In genomic region chr22:49880281-49880680, GRCh38 we compare ENCODE assay signal across 10 cellular contexts. TPM values are rescaled to one million over a fixed set of nuclear protein-coding genes. Genes with fewer than 3 reads are reported as not detected.
A peak's percentile ranks its signal among the peaks of the same experiment; 100 is the strongest.
DNase-seq lines count a peak whose midpoint lies in the region; ATAC-seq, FAIRE-seq and TF ChIP-seq lines count a peak whose summit lies in the region.
"Had no signal": no experiment of that assay in that cellular context is flagged by ENCODE, and none has a peak within 500 bp of the region (broad histone marks: within the 10 kb centered on the region; RNA-seq: fewer than 3 reads in every experiment).

No MANE protein-coding gene starts in this region.

- no peak for TF ChIP-seq POLR2A in GM12891 (IDR thresholded peaks at IDR 0.05; ENCODE audit: low read depth, low read length)

- H3K27me3 Mint-ChIP-seq in nephron progenitor cell (ENCODE audit: low read depth, poor library complexity): no peaks in the 10 kb centered on the region

- H3K4me1 Mint-ChIP-seq in nephron progenitor cell: no peaks in the 10 kb centered on the region

- no peak for TF ChIP-seq CTCF in nephron progenitor cell (IDR thresholded peaks at IDR 0.05)

- ATAC-seq in HG03565 (IDR thresholded peaks at IDR 0.05; ENCODE audit: unreplicated experiment): no peak

- peak overlapping the region; percentile 42 for H3K27ac Mint-ChIP-seq in nephron progenitor cell

- peak; percentile 78 for FAIRE-seq in GM12891 (lab: Jason Lieb, UNC)
- FAIRE-seq: small intestine had no signal

- H3K9me3 Mint-ChIP-seq in nephron progenitor cell: peaks cover 94% of the 10 kb centered on the region

- H3K36me3 Mint-ChIP-seq in nephron progenitor cell (ENCODE audit: low read depth): peaks cover 95% of the 10 kb centered on the region

- H3K4me3 Mint-ChIP-seq in nephron progenitor cell: no peak overlapping the region

- in situ Hi-C loops in KBM-7 (cut with MboI; ENCODE audit: low pct_unique_long_range_greater_than_20kb, low sequenced_read_pairs): loop anchor here (25.0 kb wide), 1 partner anchor 93 kb away; no protein-coding TSS in a partner anchor

- DNase-seq in GM12891 (ENCODE audit: insufficient read length, low spot score): peak; percentile 49
- peak; percentile 62 for DNase-seq in KBM-7
- peak; percentile 28 for DNase-seq in astrocyte of the hippocampus (ENCODE audit: low read depth, low spot score)
- DNase-seq in nephron progenitor cell: no peak
- no peak for DNase-seq in cortex of kidney (lab: John Stamatoyannopoulos, UW)
- DNase-seq in NAMALWA (ENCODE audit: low spot score): no peak
- DNase-seq: NCI-H2081 treated with DMSO at 0.1 percent for 48 hours, Right ventricle myocardium superior, small intestine had no signal

TF ChIP-seq in GM12891, 5 proteins besides CTCF, POLR2A, EP300 and RAD21:
- TF ChIP-seq TAF1 (IDR thresholded peaks at IDR 0.05; ENCODE audit: low read depth, low read length) (no peak), PAX5 (IDR thresholded peaks at IDR 0.05; ENCODE audit: insufficient read depth, low read length, severe bottlenecking) (no peak), SPI1 (IDR thresholded peaks at IDR 0.05; ENCODE audit: low read depth, low read length) (no peak)
TF ChIP-seq in GM12891: peak in this region for 0.

RNA-seq across cellular contexts. Expression of gene ZBED4, which starts 26.6 kb away (rescaled TPM):
- 9.5 TPM for polyA plus RNA-seq in GM12891 (2012; ENCODE audit: low read depth, missing spikeins)

RNA-seq across cellular contexts. Expression of gene ALG12, which starts 38.0 kb away (rescaled TPM):
- polyA plus RNA-seq in GM12891 (2012; ENCODE audit: low read depth, missing spikeins): 13.5 TPM

RNA-seq across cellular contexts. Expression of gene CRELD2, which starts 38.2 kb away (rescaled TPM):
- 35.8 TPM for polyA plus RNA-seq in GM12891 (2012; ENCODE audit: low read depth, missing spikeins)

RNA-seq across cellular contexts. Expression of gene BRD1, which starts 52.6 kb away (rescaled TPM):
- 11.3 TPM for polyA plus RNA-seq in GM12891 (2012; ENCODE audit: low read depth, missing spikeins)

Comparison
In these comparisons a context has a peak if more than half of its experiments do, and no peak if none do; other contexts are left out.
1. DNase-seq: peak in GM12891 (single experiment), KBM-7 (single experiment) and astrocyte of the hippocampus (single experiment); none in nephron progenitor cell (single experiment), cortex of kidney (single experiment) and NAMALWA (single experiment).